19 cellular contexts compared by ENCODE assay signal in genomic region chr16:56852401-56852730, GRCh38. TPM values are rescaled to one million over a fixed set of nuclear protein-coding genes. Genes with fewer than 3 reads are reported as not detected.
DNase-seq lines count a peak whose midpoint lies in the region; ATAC-seq and TF ChIP-seq lines count a peak whose summit lies in the region.
"Had no signal": no experiment of that assay in that cellular context is flagged by ENCODE, and none has a peak within 500 bp of the region (broad histone marks: within the 10 kb centered on the region; RNA-seq: fewer than 3 reads in every experiment).

No MANE protein-coding gene starts in this region.

- H3K27ac ChIP-seq in GM23338 (ENCODE audit: low read depth) (no peak overlapping the region), body of pancreas (peak overlapping the region in 3 of 4 donors; percentile 12 to 78 (median 28)), neural progenitor cell (no peak overlapping the region)
- H3K27ac ChIP-seq: PC-9, RWPE1, SJCRH30 had no signal

- H3K4me3 ChIP-seq in GM23338 = no peak overlapping the region
- H3K4me3 ChIP-seq in body of pancreas = no peak overlapping the region
- H3K4me3 ChIP-seq in neural progenitor cell = no peak overlapping the region
- H3K4me3 ChIP-seq: GM12878, PC-9, SJCRH30 had no signal

- no peak for TF ChIP-seq CTCF in GM23338 (conservative IDR thresholded peaks at IDR 0.05; ENCODE audit: low read depth in 2 of 2)
- no peak for TF ChIP-seq CTCF in body of pancreas (IDR thresholded peaks at IDR 0.05)
- TF ChIP-seq CTCF in neural progenitor cell (IDR thresholded peaks at IDR 0.05) = no peak
- no peak for TF ChIP-seq CTCF in nephron progenitor cell (IDR thresholded peaks at IDR 0.05)

- H3K4me2 ChIP-seq in GM23338 (no peak overlapping the region), neural progenitor cell (no peak overlapping the region)
- H3K4me2 ChIP-seq: PC-9 had no signal

- H4K20me1 ChIP-seq in GM23338 (replicated peaks; ENCODE audit: insufficient read depth) = no peaks in the 10 kb centered on the region; the same call in 1 of the 2 replicates
- H4K20me1 ChIP-seq in neural progenitor cell (ENCODE audit: low read depth) = no peaks in the 10 kb centered on the region

- no peak for DNase-seq in GM23338 (ENCODE audit: low spot score)
- DNase-seq in MV-4-11 (lab: John Stamatoyannopoulos, UW) = peak; percentile 81
- DNase-seq in body of pancreas = no peak
- no peak for DNase-seq in neural progenitor cell (ENCODE audit: low spot score)
- no peak for DNase-seq in nephron progenitor cell
- DNase-seq in SW480 (ENCODE audit: low spot score) = no peak
- DNase-seq: CD4-positive, alpha-beta T cell; DMS153; EL; GOT3; NCI-H1092 treated with DMSO at 0.1 percent for 48 hours had no signal

- H3K27ac Mint-ChIP-seq in GM23338 = peak overlapping the region; percentile 26; the same call in 1 of the 2 replicates
- no peak overlapping the region for H3K27ac Mint-ChIP-seq in neural progenitor cell
- no peak overlapping the region for H3K27ac Mint-ChIP-seq in nephron progenitor cell
- H3K27ac Mint-ChIP-seq: CD4-positive, alpha-beta T cell; T-helper 1 cell treated with Interleukin-12 subunit alpha and Interleukin-12 subunit beta and Interleukin-4 antibody, amounts not matched to agents 30 μg/mL and 1 μg/mL, for 36 hours had no signal

- peaks cover 13% of the 10 kb centered on the region; the same call in 2 of the 3 replicates for H3K9me3 Mint-ChIP-seq in GM23338
- H3K9me3 Mint-ChIP-seq in neural progenitor cell = no peaks in the 10 kb centered on the region
- no peaks in the 10 kb centered on the region for H3K9me3 Mint-ChIP-seq in nephron progenitor cell
- H3K9me3 Mint-ChIP-seq: CD4-positive, alpha-beta T cell had no signal

- no peaks in the 10 kb centered on the region for H3K9me2 ChIP-seq in GM23338 (ENCODE audit: insufficient read depth)

- intact Hi-C loops in body of pancreas (cut with DNase I) = no loop called here

- no peaks in the 10 kb centered on the region for H3F3A ChIP-seq in GM23338 (replicated peaks; ENCODE audit: low read depth)
- peaks cover 13% of the 10 kb centered on the region for H3F3A ChIP-seq in neural progenitor cell (ENCODE audit: low read depth)

- H3K27me3 Mint-ChIP-seq in GM23338 (ENCODE audit: insufficient read depth, low read depth, poor library complexity) (peaks cover 18% of the 10 kb centered on the region), neural progenitor cell (ENCODE audit: insufficient read depth, low read depth) (no peaks in the 10 kb centered on the region), nephron progenitor cell (ENCODE audit: low read depth, poor library complexity) (no peaks in the 10 kb centered on the region)
- H3K27me3 Mint-ChIP-seq: CD4-positive, alpha-beta T cell had no signal

- no peak for TF ChIP-seq POLR2A in body of pancreas (IDR thresholded peaks at IDR 0.05)

- H3K4me1 Mint-ChIP-seq in GM23338 (peaks cover 37% of the 10 kb centered on the region), neural progenitor cell (peaks cover 47% of the 10 kb centered on the region), nephron progenitor cell (peaks cover 55% of the 10 kb centered on the region)

- no peak overlapping the region for H3K9ac ChIP-seq in neural progenitor cell

- ATAC-seq in GM23338 (no peak), body of pancreas (no peak), HG02623 (IDR thresholded peaks at IDR 0.05; ENCODE audit: unreplicated experiment) (no peak), HG03025 (IDR thresholded peaks at IDR 0.05; ENCODE audit: low FRiP score, unreplicated experiment) (no peak)
- ATAC-seq: GM12878 had no signal

- H3K4me1 ChIP-seq in GM23338 (ENCODE audit: insufficient read depth) = peaks cover 17% of the 10 kb centered on the region
- peaks cover 42% of the 10 kb centered on the region for H3K4me1 ChIP-seq in body of pancreas
- H3K4me1 ChIP-seq in neural progenitor cell = peaks cover 25% of the 10 kb centered on the region

- no peak overlapping the region for H2AFZ ChIP-seq in GM23338
- peak overlapping the region; percentile 79 for H2AFZ ChIP-seq in neural progenitor cell (replicated peaks)
- H2AFZ ChIP-seq: PC-9 had no signal

- no peaks in the 10 kb centered on the region for H3K9me3 ChIP-seq in body of pancreas
- no peaks in the 10 kb centered on the region for H3K9me3 ChIP-seq in neural progenitor cell (ENCODE audit: low read depth)
- H3K9me3 ChIP-seq: SJCRH30 had no signal

- H3K4me3 Mint-ChIP-seq in GM23338 (no peak overlapping the region), neural progenitor cell (no peak overlapping the region), nephron progenitor cell (no peak overlapping the region)
- H3K4me3 Mint-ChIP-seq: CD4-positive, alpha-beta T cell; T-helper 1 cell treated with Interleukin-12 subunit alpha and Interleukin-12 subunit beta and Interleukin-4 antibody, amounts not matched to agents 30 μg/mL and 1 μg/mL, for 36 hours had no signal

- no peaks in the 10 kb centered on the region for H3K79me2 ChIP-seq in GM23338 (replicated peaks; ENCODE audit: insufficient read depth)
- no peaks in the 10 kb centered on the region for H3K79me2 ChIP-seq in neural progenitor cell (ENCODE audit: low read depth)

- H3K27me3 ChIP-seq in GM23338 (ENCODE audit: insufficient read depth) = no peaks in the 10 kb centered on the region
- no peaks in the 10 kb centered on the region for H3K27me3 ChIP-seq in body of pancreas
- no peaks in the 10 kb centered on the region for H3K27me3 ChIP-seq in neural progenitor cell
- H3K27me3 ChIP-seq: SJCRH30 had no signal

- H3K36me3 ChIP-seq in GM23338 (ENCODE audit: insufficient read depth) (no peaks in the 10 kb centered on the region), body of pancreas (replicated peaks in 1 of 2; ENCODE audit: insufficient read depth in 1 of 2, low read depth in 2 of 2) (no peaks in the 10 kb centered on the region), neural progenitor cell (no peaks in the 10 kb centered on the region)
- H3K36me3 ChIP-seq: SJCRH30 had no signal

- 63 to 71% methylated on average over 3 of the region's 3 CpGs for WGBS in body of pancreas, 2 donors

- 0 out of 3 replicates have a peak, but pooled peaks cover 4% of the 10 kb centered on the region for H3K36me3 Mint-ChIP-seq in GM23338 (ENCODE audit: low read depth)
- no peaks in the 10 kb centered on the region for H3K36me3 Mint-ChIP-seq in neural progenitor cell
- no peaks in the 10 kb centered on the region for H3K36me3 Mint-ChIP-seq in nephron progenitor cell (ENCODE audit: low read depth)

TF ChIP-seq in GM23338, 12 proteins besides CTCF, POLR2A, EP300 and RAD21 (continues in another document):
- TF ChIP-seq EZH2phosphoT487 (IDR thresholded peaks at IDR 0.05; ENCODE audit: unreplicated experiment) (no peak), NANOG (IDR thresholded peaks at IDR 0.05; ENCODE audit: borderline replicate concordance) (no peak), ZNF331 (CRISPR knock-in tag; IDR thresholded peaks at IDR 0.05; ENCODE audit: low read depth) (no peak), EZH2 (IDR thresholded peaks at IDR 0.05; ENCODE audit: low read depth, unreplicated experiment) (no peak), ZNF114 (CRISPR knock-in tag; IDR thresholded peaks at IDR 0.05) (no peak), POLR2AphosphoS5 (IDR thresholded peaks at IDR 0.05; ENCODE audit: low read depth) (no peak), REST (IDR thresholded peaks at IDR 0.05; ENCODE audit: unreplicated experiment) (no peak), ETS1 (IDR thresholded peaks at IDR 0.05) (no peak), JUNB (IDR thresholded peaks at IDR 0.05; ENCODE audit: unreplicated experiment) (no peak)

RNA-seq across cellular contexts. Expression of gene SLC12A3, which starts 12.6 kb away (rescaled TPM):
- not detected in 2 replicates for total RNA-seq in GM23338 (2014; rRNA removed; shearing (Covaris generic))
- polyA plus RNA-seq in GM23338 (2016; fragmentation: Nextera tagmentation; extraction: Ambion mirVana) = not detected in 2 replicates
- total RNA-seq in body of pancreas (not detected), neural progenitor cell (ENCODE audit: low replicate concordance) (not detected in 2 replicates)
- total RNA-seq: CD4-positive, alpha-beta T cell; NCI-H460; SJCRH30 had no signal

Comparison
In these comparisons a context has a peak if more than half of its experiments do, and no peak if none do; other contexts are left out.
1. H3K27ac ChIP-seq: peak in body of pancreas (3 of 4); none in GM23338 (single experiment) and neural progenitor cell (single experiment).